12 cellular contexts compared by ENCODE assay signal in genomic region chr20:62737971-62738881, GRCh38. TPM values are rescaled to one million over a fixed set of nuclear protein-coding genes. Genes with fewer than 3 reads are reported as not detected.
DNase-seq lines count a peak whose midpoint lies in the region; ATAC-seq and TF ChIP-seq lines count a peak whose summit lies in the region.
"Had no signal": no experiment of that assay in that cellular context is flagged by ENCODE, and none has a peak within 500 bp of the region (broad histone marks: within the 10 kb centered on the region; RNA-seq: fewer than 3 reads in every experiment).

No MANE protein-coding gene starts in this region.

- no peak overlapping the region for H3K4ac ChIP-seq in neuronal stem cell (ENCODE audit: low read length)

- H3K4me3 Mint-ChIP-seq in activated CD4-positive, alpha-beta T cell treated with anti-CD3 and anti-CD28 coated beads, Interleukin-2, amount 10 ng/mL, durations not matched to agents 7 days and 5 days = no peak overlapping the region
- H3K4me3 Mint-ChIP-seq in HFFc6 = no peak overlapping the region
- H3K4me3 Mint-ChIP-seq in activated CD4-positive, alpha-beta memory T cell treated with anti-CD3 and anti-CD28 coated beads, Interleukin-2, amount 10 ng/mL, durations not matched to agents 7 days and 5 days = no peak overlapping the region

- no peak overlapping the region for H3K4me2 ChIP-seq in neuronal stem cell (ENCODE audit: insufficient read depth, low read length, poor library complexity, severe bottlenecking)

- H2AFZ ChIP-seq in neuronal stem cell (ENCODE audit: low read length) = no peak overlapping the region

- no CpG with 5 or more reads among the region's 31 CpGs for WGBS in neuronal stem cell (ENCODE audit: extremely low coverage in 2 of 2, insufficient read length in 2 of 2, insufficient replicate concordance in 1 of 2), 2 donors

- H3K27me3 ChIP-seq in neuronal stem cell (ENCODE audit: control insufficient read depth in 3 of 3, insufficient read depth in 3 of 3, low read depth in 1 of 3, low read length in 3 of 3) = peaks cover 0 to 40% (median 0%) of the 10 kb centered on the region in 3 experiments

- peak overlapping the region; percentile 90 for H3K14ac ChIP-seq in neuronal stem cell (ENCODE audit: low read length)

- H3K9ac ChIP-seq in neuronal stem cell (ENCODE audit: low read depth, low read length, poor library complexity) = peak overlapping the region; percentile 34

- H3K27ac ChIP-seq in neuronal stem cell (replicated peaks; ENCODE audit: low read length) = no peak overlapping the region

- peak overlapping the region; percentile 92 for H2AK5ac ChIP-seq in neuronal stem cell (ENCODE audit: low read depth, low read length)

- no peak for TF ChIP-seq CTCF in HFFc6 (IDR thresholded peaks at IDR 0.05)
- no peak for TF ChIP-seq CTCF in GM10266 (IDR thresholded peaks at IDR 0.05; ENCODE audit: control insufficient read depth, insufficient read depth, low read depth, missing control alignments)

- H3K4me3 ChIP-seq in neuronal stem cell (ENCODE audit: low read length in 2 of 2) = no peak overlapping the region

- peak overlapping the region; percentile 58 for H3K18ac ChIP-seq in neuronal stem cell (ENCODE audit: low read length)

- H2BK5ac ChIP-seq in neuronal stem cell (ENCODE audit: low read length) = no peak overlapping the region

- H2BK15ac ChIP-seq in neuronal stem cell (ENCODE audit: low read length) = peak overlapping the region; percentile 56

- no peaks in the 10 kb centered on the region for H3K36me3 ChIP-seq in neuronal stem cell (replicated peaks in 1 of 2; ENCODE audit: control insufficient read depth in 2 of 2, insufficient read depth in 2 of 2, low read length in 2 of 2)

- no peak overlapping the region for H2BK12ac ChIP-seq in neuronal stem cell (ENCODE audit: low read length)

- H4K91ac ChIP-seq in neuronal stem cell (ENCODE audit: low read depth, low read length, poor library complexity) = no peak overlapping the region

- H3K23ac ChIP-seq in neuronal stem cell (ENCODE audit: low read depth, low read length, poor library complexity) = no peak overlapping the region

- H3K9me3 ChIP-seq in neuronal stem cell (replicated peaks in 1 of 2; ENCODE audit: control insufficient read depth in 2 of 2, insufficient read depth in 1 of 2, low read depth in 1 of 2, low read length in 2 of 2) = no peaks in the 10 kb centered on the region

- peaks cover 51% of the 10 kb centered on the region for H3K4me1 Mint-ChIP-seq in activated CD4-positive, alpha-beta T cell treated with anti-CD3 and anti-CD28 coated beads, Interleukin-2, amount 10 ng/mL, durations not matched to agents 7 days and 5 days
- H3K4me1 Mint-ChIP-seq in HFFc6 (ENCODE audit: low read depth) = peaks cover 61% of the 10 kb centered on the region
- H3K4me1 Mint-ChIP-seq in activated CD4-positive, alpha-beta memory T cell treated with anti-CD3 and anti-CD28 coated beads, Interleukin-2, amount 10 ng/mL, durations not matched to agents 7 days and 5 days = peaks cover 57% of the 10 kb centered on the region

- H3K4me1 ChIP-seq in neuronal stem cell (ENCODE audit: control insufficient read depth in 2 of 2, insufficient read depth in 1 of 2, low read depth in 1 of 2, low read length in 2 of 2) = peaks cover 11 to 14% of the 10 kb centered on the region in 2 donors

- no peak for DNase-seq in activated CD4-positive, alpha-beta T cell treated with anti-CD3 and anti-CD28 coated beads, Interleukin-2, amount 10 ng/mL, durations not matched to agents 7 days and 5 days
- no peak for DNase-seq in activated CD4-positive, alpha-beta T cell treated with anti-CD3 and anti-CD28 coated beads, Interleukin-2, amount 50 U/mL, for 4 hours
- DNase-seq in HFFc6 (no peak), neuronal stem cell (ENCODE audit: low spot score) (no peak), NCI-H774 (lab: John Stamatoyannopoulos, UW) (no peak), GM10266 (ENCODE audit: extremely low spot score) (no peak)
- DNase-seq in activated CD4-positive, alpha-beta memory T cell treated with anti-CD3 and anti-CD28 coated beads, Interleukin-2, amount 10 ng/mL, durations not matched to agents 7 days and 5 days = no peak
- DNase-seq: Calu3, dermis blood vessel endothelial cell, hippocampal formation, NCI-H2081 had no signal

- peaks cover 7% of the 10 kb centered on the region for H3K27me3 Mint-ChIP-seq in activated CD4-positive, alpha-beta T cell treated with anti-CD3 and anti-CD28 coated beads, Interleukin-2, amount 10 ng/mL, durations not matched to agents 7 days and 5 days
- H3K27me3 Mint-ChIP-seq in HFFc6 (ENCODE audit: insufficient read depth) = peaks cover 1% of the 10 kb centered on the region; the same call in 1 of the 2 replicates
- H3K27me3 Mint-ChIP-seq in activated CD4-positive, alpha-beta memory T cell treated with anti-CD3 and anti-CD28 coated beads, Interleukin-2, amount 10 ng/mL, durations not matched to agents 7 days and 5 days = peaks cover 28% of the 10 kb centered on the region

- CTCF ChIA-PET in activated CD4-positive, alpha-beta T cell treated with anti-CD3 and anti-CD28 coated beads, Interleukin-2, amount 10 ng/mL, durations not matched to agents 7 days and 5 days (lab: Charles Lee) = no interaction called here
- CTCF ChIA-PET in activated CD4-positive, alpha-beta memory T cell treated with anti-CD3 and anti-CD28 coated beads, Interleukin-2, amount 10 ng/mL, durations not matched to agents 7 days and 5 days (lab: Charles Lee) = no interaction called here

- H4K8ac ChIP-seq in neuronal stem cell (ENCODE audit: low read depth, low read length) = no peak overlapping the region

- no peaks in the 10 kb centered on the region for H3K9me3 Mint-ChIP-seq in activated CD4-positive, alpha-beta T cell treated with anti-CD3 and anti-CD28 coated beads, Interleukin-2, amount 10 ng/mL, durations not matched to agents 7 days and 5 days
- H3K9me3 Mint-ChIP-seq in HFFc6 = no peaks in the 10 kb centered on the region
- H3K9me3 Mint-ChIP-seq in activated CD4-positive, alpha-beta memory T cell treated with anti-CD3 and anti-CD28 coated beads, Interleukin-2, amount 10 ng/mL, durations not matched to agents 7 days and 5 days = no peaks in the 10 kb centered on the region

- no peak overlapping the region for H2BK120ac ChIP-seq in neuronal stem cell (ENCODE audit: low read depth, low read length)

- POLR2A ChIA-PET in activated CD4-positive, alpha-beta T cell treated with anti-CD3 and anti-CD28 coated beads, Interleukin-2, amount 10 ng/mL, durations not matched to agents 7 days and 5 days (lab: Charles Lee) = no interaction called here
- POLR2A ChIA-PET in activated CD4-positive, alpha-beta memory T cell treated with anti-CD3 and anti-CD28 coated beads, Interleukin-2, amount 10 ng/mL, durations not matched to agents 7 days and 5 days (lab: Charles Lee) = no interaction called here

- no peaks in the 10 kb centered on the region for H3K79me1 ChIP-seq in neuronal stem cell (ENCODE audit: low read depth, low read length)

- H3K27ac Mint-ChIP-seq in activated CD4-positive, alpha-beta T cell treated with anti-CD3 and anti-CD28 coated beads, Interleukin-2, amount 10 ng/mL, durations not matched to agents 7 days and 5 days = peak overlapping the region; percentile 98
- peak overlapping the region; percentile 95 for H3K27ac Mint-ChIP-seq in HFFc6
- H3K27ac Mint-ChIP-seq in activated CD4-positive, alpha-beta memory T cell treated with anti-CD3 and anti-CD28 coated beads, Interleukin-2, amount 10 ng/mL, durations not matched to agents 7 days and 5 days = peak overlapping the region; percentile 95

- no peak for ATAC-seq in GM19023 (IDR thresholded peaks at IDR 0.05; ENCODE audit: unreplicated experiment)

- H3K36me3 Mint-ChIP-seq in activated CD4-positive, alpha-beta T cell treated with anti-CD3 and anti-CD28 coated beads, Interleukin-2, amount 10 ng/mL, durations not matched to agents 7 days and 5 days (ENCODE audit: low read depth) = no peaks in the 10 kb centered on the region
- peaks cover 3% of the 10 kb centered on the region; the same call in 1 of the 2 replicates for H3K36me3 Mint-ChIP-seq in HFFc6 (ENCODE audit: low read depth)
- no peaks in the 10 kb centered on the region for H3K36me3 Mint-ChIP-seq in activated CD4-positive, alpha-beta memory T cell treated with anti-CD3 and anti-CD28 coated beads, Interleukin-2, amount 10 ng/mL, durations not matched to agents 7 days and 5 days (ENCODE audit: low read depth)

RNA-seq across cellular contexts. Expression of gene NTSR1, which starts 29.6 kb away (rescaled TPM):
- 1 to 10 TPM in 1 of 2 experiments, under 1 TPM in 1; 0.94 to 1.5 TPM for total RNA-seq in activated CD4-positive, alpha-beta T cell treated with anti-CD3 and anti-CD28 coated beads, Interleukin-2, amount 10 ng/mL, durations not matched to agents 7 days and 5 days
- 1 to 10 TPM; 3.1 to 6.5 (median 5.6) TPM for total RNA-seq in HFFc6 (2021; fragmentation: NEBNext Ultra II Directional; extraction: Animal tissue kit (Norgen Biotek cat#: 25700))
- not detected for total RNA-seq in activated CD4-positive, alpha-beta memory T cell treated with anti-CD3 and anti-CD28 coated beads, Interleukin-2, amount 10 ng/mL, durations not matched to agents 7 days and 5 days
- polyA plus RNA-seq in neuronal stem cell (2013, experiment 1 of 2) = 0.28 TPM
- polyA plus RNA-seq in neuronal stem cell (2013, experiment 2 of 2) = 0.21 TPM
- total RNA-seq: Calu3, dermis blood vessel endothelial cell had no signal

RNA-seq across cellular contexts. Expression of gene MRGBP, which starts 58.0 kb away (rescaled TPM):
- total RNA-seq in activated CD4-positive, alpha-beta T cell treated with anti-CD3 and anti-CD28 coated beads, Interleukin-2, amount 10 ng/mL, durations not matched to agents 7 days and 5 days = 10 to 100 TPM; 14.4 to 14.5 TPM
- total RNA-seq in HFFc6 (2021; fragmentation: NEBNext Ultra II Directional; extraction: Animal tissue kit (Norgen Biotek cat#: 25700)) = 10 to 100 TPM; 14.9 to 17.8 (median 16.6) TPM
- total RNA-seq in activated CD4-positive, alpha-beta memory T cell treated with anti-CD3 and anti-CD28 coated beads, Interleukin-2, amount 10 ng/mL, durations not matched to agents 7 days and 5 days = 10 to 100 TPM; 14.9 to 15.8 TPM
- polyA plus RNA-seq in neuronal stem cell (2013, experiment 1 of 2) = 15.5 TPM
- 15.6 TPM for polyA plus RNA-seq in neuronal stem cell (2013, experiment 2 of 2)
